Comparison of ENCODE assay signal across 2 cellular contexts in the genomic region with DNA sequence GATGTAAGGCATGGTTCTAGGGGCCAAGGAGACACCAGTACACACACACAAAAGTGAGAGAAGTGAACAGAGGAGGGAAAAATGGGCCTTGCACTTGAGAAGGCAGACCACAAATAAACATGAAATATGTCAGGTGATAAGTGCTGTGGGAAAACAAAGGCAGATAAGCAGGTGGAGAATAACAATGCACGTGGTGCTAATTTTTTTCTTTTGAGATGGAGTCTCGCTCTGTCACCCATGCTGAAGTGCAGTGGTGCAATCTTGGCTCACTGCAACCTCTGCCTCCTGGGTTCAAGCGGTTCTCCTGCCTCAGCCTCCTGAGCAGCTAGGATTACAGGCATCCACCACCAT. TPM values are rescaled to one million over a fixed set of nuclear protein-coding genes. Genes with fewer than 3 reads are reported as not detected.
"Had no signal": no experiment of that assay in that cellular context is flagged by ENCODE, and none has a peak within 500 bp of the region (broad histone marks: within the 10 kb centered on the region; RNA-seq: fewer than 3 reads in every experiment).

No MANE protein-coding gene starts in this region.

RNA-seq across cellular contexts. Expression of gene ACKR4, which starts 41.1 kb away (rescaled TPM):
- polyA plus RNA-seq: naive thymus-derived CD4-positive, alpha-beta T cell; neural cell had no signal
